13 cellular contexts compared by ENCODE assay signal in the genomic region with DNA sequence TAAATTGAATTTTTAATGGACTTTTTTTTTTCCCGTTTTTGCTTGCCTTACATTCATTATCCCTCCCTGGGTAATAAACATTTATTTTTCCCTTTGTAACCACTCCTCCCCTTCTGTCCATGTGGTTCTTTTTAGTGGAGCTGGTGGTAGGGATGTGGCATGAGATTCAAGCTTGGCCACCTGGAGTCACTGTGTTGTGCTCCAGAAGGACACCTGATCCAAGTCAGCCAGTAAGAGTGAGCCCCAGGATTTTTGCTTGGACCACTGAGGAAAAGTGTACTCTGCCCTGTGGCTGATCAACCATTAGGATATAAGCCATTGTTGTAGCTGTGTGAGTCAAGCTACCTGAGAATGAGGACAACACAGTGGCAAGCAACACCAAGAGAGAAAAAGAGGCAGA. TPM values are rescaled to one million over a fixed set of nuclear protein-coding genes. Genes with fewer than 3 reads are reported as not detected.
DNase-seq lines count a peak whose midpoint lies in the region; ATAC-seq and TF ChIP-seq lines count a peak whose summit lies in the region.
"Had no signal": no experiment of that assay in that cellular context is flagged by ENCODE, and none has a peak within 500 bp of the region (broad histone marks: within the 10 kb centered on the region; RNA-seq: fewer than 3 reads in every experiment).

No MANE protein-coding gene starts in this region.

- H3K9ac ChIP-seq in neural progenitor cell, result no peak overlapping the region

- H3K27me3 Mint-ChIP-seq in activated T-cell treated with anti-CD3 and anti-CD28 coated beads, Interleukin-2, amount 50 U/mL, for 24 hours, result no peaks in the 10 kb centered on the region
- no peaks in the 10 kb centered on the region for H3K27me3 Mint-ChIP-seq in activated T-cell treated with anti-CD3 and anti-CD28 coated beads, Interleukin-2, amount 50 U/mL, for 4 hours (ENCODE audit: low read depth)
- H3K27me3 Mint-ChIP-seq in HFFc6 (ENCODE audit: insufficient read depth) (no peaks in the 10 kb centered on the region; the same call in 1 of the 2 replicates), neural progenitor cell (ENCODE audit: insufficient read depth, low read depth) (peaks cover 2% of the 10 kb centered on the region)
- H3K27me3 Mint-ChIP-seq in activated T-helper 1 cell treated with anti-CD3 and anti-CD28 coated beads, Interleukin-12 subunit alpha, Interleukin-12 subunit beta, Interleukin-2, Interleukin-4 antibody, amounts not matched to agents 30 ng/mL and 10 ng/mL and 1 ng/mL, durations not matched to agents 14 hours and 24 hours and 36 hours (ENCODE audit: insufficient read depth), result no peaks in the 10 kb centered on the region
- H3K27me3 Mint-ChIP-seq: activated CD8-positive, alpha-beta memory T cell treated with anti-CD3 and anti-CD28 coated beads, Interleukin-2, amount 10 ng/mL, durations not matched to agents 7 days and 5 days; naive thymus-derived CD8-positive, alpha-beta T cell had no signal

- H3K36me3 ChIP-seq in neural progenitor cell, result no peaks in the 10 kb centered on the region
- H3K36me3 ChIP-seq: thoracic aorta had no signal

- no peak for TF ChIP-seq CTCF in HFFc6 (IDR thresholded peaks at IDR 0.05)
- no peak for TF ChIP-seq CTCF in neural progenitor cell (IDR thresholded peaks at IDR 0.05)

- H3K79me2 ChIP-seq in neural progenitor cell (ENCODE audit: low read depth), result no peaks in the 10 kb centered on the region

- H4K20me1 ChIP-seq in neural progenitor cell (ENCODE audit: low read depth), result no peaks in the 10 kb centered on the region

- no peak for ATAC-seq in activated T-cell treated with anti-CD3 and anti-CD28 coated beads, Interleukin-2, amount 50 U/mL, for 4 hours
- no peak for ATAC-seq in HG03135 (IDR thresholded peaks at IDR 0.05; ENCODE audit: unreplicated experiment)
- ATAC-seq: activated CD8-positive, alpha-beta memory T cell treated with anti-CD3 and anti-CD28 coated beads, Interleukin-2, amount 10 ng/mL, durations not matched to agents 7 days and 5 days; left lobe of liver; naive thymus-derived CD8-positive, alpha-beta T cell had no signal

- intact Hi-C loops in activated T-helper 1 cell treated with anti-CD3 and anti-CD28 coated beads, Interleukin-12 subunit alpha, Interleukin-12 subunit beta, Interleukin-2, Interleukin-4 antibody, amounts not matched to agents 30 ng/mL and 10 ng/mL and 1 ng/mL, durations not matched to agents 14 hours and 24 hours and 36 hours (cut with micrococcal nuclease), result no loop called here

- no peaks in the 10 kb centered on the region for H3K27me3 ChIP-seq in neural progenitor cell

- no peak overlapping the region for H3K4me2 ChIP-seq in neural progenitor cell

- H3K27ac ChIP-seq in neural progenitor cell, result no peak overlapping the region
- H3K27ac ChIP-seq: thoracic aorta had no signal

- H2AFZ ChIP-seq in neural progenitor cell (replicated peaks), result no peak overlapping the region

- DNase-seq in activated T-cell treated with anti-CD3 and anti-CD28 coated beads, Interleukin-2, amount 50 U/mL, for 24 hours, result no peak
- no peak for DNase-seq in activated T-cell treated with anti-CD3 and anti-CD28 coated beads, Interleukin-2, amount 50 U/mL, for 4 hours
- DNase-seq in HFFc6, result no peak
- DNase-seq in activated T-helper 1 cell treated with anti-CD3 and anti-CD28 coated beads, Interleukin-12 subunit alpha, Interleukin-12 subunit beta, Interleukin-2, Interleukin-4 antibody, amounts not matched to agents 30 ng/mL and 10 ng/mL and 1 ng/mL, durations not matched to agents 14 hours and 24 hours and 36 hours (ENCODE audit: low spot score), result no peak
- no peak for DNase-seq in neural progenitor cell (ENCODE audit: low spot score)
- no peak for DNase-seq in GM19240 (ENCODE audit: insufficient read length, low spot score)
- no peak for DNase-seq in NCI-H146 treated with DMSO at 0.1 percent for 48 hours (lab: John Stamatoyannopoulos, UW; ENCODE audit: unreplicated experiment)
- DNase-seq: activated CD8-positive, alpha-beta memory T cell treated with anti-CD3 and anti-CD28 coated beads, Interleukin-2, amount 10 ng/mL, durations not matched to agents 7 days and 5 days; naive thymus-derived CD8-positive, alpha-beta T cell; NCI-H510A treated with DMSO at 0.1 percent for 48 hours had no signal

- H3K4me3 Mint-ChIP-seq in activated T-cell treated with anti-CD3 and anti-CD28 coated beads, Interleukin-2, amount 50 U/mL, for 24 hours, result no peak overlapping the region
- no peak overlapping the region for H3K4me3 Mint-ChIP-seq in activated T-cell treated with anti-CD3 and anti-CD28 coated beads, Interleukin-2, amount 50 U/mL, for 4 hours
- peak overlapping the region; percentile 63; the same call in 1 of the 2 replicates for H3K4me3 Mint-ChIP-seq in HFFc6
- no peak overlapping the region for H3K4me3 Mint-ChIP-seq in activated T-helper 1 cell treated with anti-CD3 and anti-CD28 coated beads, Interleukin-12 subunit alpha, Interleukin-12 subunit beta, Interleukin-2, Interleukin-4 antibody, amounts not matched to agents 30 ng/mL and 10 ng/mL and 1 ng/mL, durations not matched to agents 14 hours and 24 hours and 36 hours
- peak overlapping the region; percentile 53 for H3K4me3 Mint-ChIP-seq in neural progenitor cell
- H3K4me3 Mint-ChIP-seq: activated CD8-positive, alpha-beta memory T cell treated with anti-CD3 and anti-CD28 coated beads, Interleukin-2, amount 10 ng/mL, durations not matched to agents 7 days and 5 days had no signal

- H3F3A ChIP-seq in neural progenitor cell (ENCODE audit: low read depth), result no peaks in the 10 kb centered on the region

- peaks cover 47% of the 10 kb centered on the region for H3K36me3 Mint-ChIP-seq in activated T-cell treated with anti-CD3 and anti-CD28 coated beads, Interleukin-2, amount 50 U/mL, for 24 hours (ENCODE audit: low read depth)
- H3K36me3 Mint-ChIP-seq in activated T-cell treated with anti-CD3 and anti-CD28 coated beads, Interleukin-2, amount 50 U/mL, for 4 hours (ENCODE audit: insufficient read depth), result no peaks in the 10 kb centered on the region
- H3K36me3 Mint-ChIP-seq in HFFc6 (ENCODE audit: low read depth), result peaks cover 18% of the 10 kb centered on the region; the same call in 1 of the 2 replicates
- peaks cover 29% of the 10 kb centered on the region for H3K36me3 Mint-ChIP-seq in activated T-helper 1 cell treated with anti-CD3 and anti-CD28 coated beads, Interleukin-12 subunit alpha, Interleukin-12 subunit beta, Interleukin-2, Interleukin-4 antibody, amounts not matched to agents 30 ng/mL and 10 ng/mL and 1 ng/mL, durations not matched to agents 14 hours and 24 hours and 36 hours (ENCODE audit: low read depth)
- H3K36me3 Mint-ChIP-seq in neural progenitor cell, result peaks cover 7% of the 10 kb centered on the region

- peak overlapping the region; percentile 74 for H3K27ac Mint-ChIP-seq in activated T-cell treated with anti-CD3 and anti-CD28 coated beads, Interleukin-2, amount 50 U/mL, for 24 hours
- H3K27ac Mint-ChIP-seq in HFFc6, result peak overlapping the region; percentile 85
- H3K27ac Mint-ChIP-seq in activated T-helper 1 cell treated with anti-CD3 and anti-CD28 coated beads, Interleukin-12 subunit alpha, Interleukin-12 subunit beta, Interleukin-2, Interleukin-4 antibody, amounts not matched to agents 30 ng/mL and 10 ng/mL and 1 ng/mL, durations not matched to agents 14 hours and 24 hours and 36 hours, result peak overlapping the region; percentile 75
- H3K27ac Mint-ChIP-seq in neural progenitor cell, result no peak overlapping the region

- H3K9me3 ChIP-seq in neural progenitor cell (ENCODE audit: low read depth), result no peaks in the 10 kb centered on the region
- H3K9me3 ChIP-seq: thoracic aorta had no signal

- H3K4me1 Mint-ChIP-seq in activated T-cell treated with anti-CD3 and anti-CD28 coated beads, Interleukin-2, amount 50 U/mL, for 24 hours (ENCODE audit: low read depth), result peaks cover 41% of the 10 kb centered on the region
- H3K4me1 Mint-ChIP-seq in activated T-cell treated with anti-CD3 and anti-CD28 coated beads, Interleukin-2, amount 50 U/mL, for 4 hours (ENCODE audit: low read depth), result peaks cover 39% of the 10 kb centered on the region
- H3K4me1 Mint-ChIP-seq in HFFc6 (ENCODE audit: low read depth) (peaks cover 38% of the 10 kb centered on the region), neural progenitor cell (peaks cover 23% of the 10 kb centered on the region)
- H3K4me1 Mint-ChIP-seq in activated T-helper 1 cell treated with anti-CD3 and anti-CD28 coated beads, Interleukin-12 subunit alpha, Interleukin-12 subunit beta, Interleukin-2, Interleukin-4 antibody, amounts not matched to agents 30 ng/mL and 10 ng/mL and 1 ng/mL, durations not matched to agents 14 hours and 24 hours and 36 hours (ENCODE audit: low read depth), result peaks cover 55% of the 10 kb centered on the region

- no peaks in the 10 kb centered on the region for H3K4me1 ChIP-seq in neural progenitor cell

- no peak overlapping the region for H3K4me3 ChIP-seq in neural progenitor cell
- H3K4me3 ChIP-seq: thoracic aorta had no signal

- H3K9me3 Mint-ChIP-seq in activated T-cell treated with anti-CD3 and anti-CD28 coated beads, Interleukin-2, amount 50 U/mL, for 24 hours, result no peaks in the 10 kb centered on the region
- H3K9me3 Mint-ChIP-seq in activated T-cell treated with anti-CD3 and anti-CD28 coated beads, Interleukin-2, amount 50 U/mL, for 4 hours, result no peaks in the 10 kb centered on the region
- H3K9me3 Mint-ChIP-seq in HFFc6 (no peaks in the 10 kb centered on the region), neural progenitor cell (no peaks in the 10 kb centered on the region)
- no peaks in the 10 kb centered on the region for H3K9me3 Mint-ChIP-seq in activated T-helper 1 cell treated with anti-CD3 and anti-CD28 coated beads, Interleukin-12 subunit alpha, Interleukin-12 subunit beta, Interleukin-2, Interleukin-4 antibody, amounts not matched to agents 30 ng/mL and 10 ng/mL and 1 ng/mL, durations not matched to agents 14 hours and 24 hours and 36 hours
- H3K9me3 Mint-ChIP-seq: naive thymus-derived CD8-positive, alpha-beta T cell had no signal

RNA-seq across cellular contexts. Expression of a gene that starts 11.1 kb away (rescaled TPM):
- total RNA-seq in activated T-cell treated with anti-CD3 and anti-CD28 coated beads, Interleukin-2, amount 50 U/mL, for 4 hours, result 100 to 1,000 TPM; 517 to 534 (median 529) TPM
- total RNA-seq in HFFc6 (2021; fragmentation: NEBNext Ultra II Directional; extraction: Animal tissue kit (Norgen Biotek cat#: 25700)), result 100 to 1,000 TPM; 562 to 663 (median 628) TPM
- 440 and 451 TPM in 2 replicates for total RNA-seq in activated T-helper 1 cell treated with anti-CD3 and anti-CD28 coated beads, Interleukin-12 subunit alpha, Interleukin-12 subunit beta, Interleukin-2, Interleukin-4 antibody, amounts not matched to agents 30 ng/mL and 10 ng/mL and 1 ng/mL, durations not matched to agents 14 hours and 24 hours and 36 hours
- 120 and 175 TPM in 2 replicates for total RNA-seq in neural progenitor cell (ENCODE audit: low replicate concordance)

Comparison
In these comparisons a context has a peak if more than half of its experiments do, and no peak if none do; other contexts are left out.
1. H3K4me3 Mint-ChIP-seq: peak in HFFc6 (single experiment) and neural progenitor cell (single experiment); none in activated T-cell treated with anti-CD3 and anti-CD28 coated beads, Interleukin-2, amount 50 U/mL, for 24 hours (single experiment), activated T-cell treated with anti-CD3 and anti-CD28 coated beads, Interleukin-2, amount 50 U/mL, for 4 hours (single experiment) and activated T-helper 1 cell treated with anti-CD3 and anti-CD28 coated beads, Interleukin-12 subunit alpha, Interleukin-12 subunit beta, Interleukin-2, Interleukin-4 antibody, amounts not matched to agents 30 ng/mL and 10 ng/mL and 1 ng/mL, durations not matched to agents 14 hours and 24 hours and 36 hours (single experiment).